In the genomic region with DNA sequence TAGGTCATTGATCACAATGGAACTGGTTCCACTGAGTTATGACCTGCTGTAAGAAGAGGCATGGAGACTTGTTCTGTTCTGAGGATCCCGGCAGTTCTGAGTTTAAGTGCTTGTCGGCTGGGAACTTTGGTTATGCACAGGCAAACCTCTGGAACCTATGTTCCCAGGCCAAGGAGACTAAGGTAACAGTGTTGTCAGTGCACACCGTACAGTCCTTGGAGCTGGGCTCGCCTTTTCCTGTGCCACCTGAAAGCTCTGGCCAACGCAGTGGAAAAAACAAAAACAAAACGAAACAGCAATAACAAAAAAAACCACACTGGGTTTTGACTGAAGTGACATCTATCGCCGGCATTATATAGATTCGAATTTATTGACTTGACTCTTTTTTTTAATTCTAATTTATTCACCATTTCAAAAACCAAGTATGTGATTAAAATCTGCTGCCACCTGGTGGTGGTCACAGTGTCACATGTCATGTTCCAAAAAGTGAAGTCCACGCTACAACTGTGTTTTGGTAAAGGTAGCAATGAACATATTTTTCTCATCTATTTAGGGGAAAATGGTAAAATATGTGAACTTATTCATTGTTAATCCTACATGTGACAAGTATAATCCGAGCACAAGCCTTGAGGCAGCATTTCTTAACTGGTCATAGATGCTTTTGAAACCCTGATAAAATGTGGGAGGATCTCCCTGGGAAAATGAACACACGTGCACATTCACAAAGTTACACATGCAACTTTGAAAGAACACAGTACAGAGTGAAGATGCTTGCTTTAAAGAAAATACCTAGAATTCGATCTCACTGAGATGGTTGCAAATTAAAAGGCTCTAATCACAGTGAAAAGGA, we compare ENCODE assay signal across 9 cellular contexts.
DNase-seq lines count a peak whose midpoint lies in the region; ATAC-seq, FAIRE-seq and TF ChIP-seq lines count a peak whose summit lies in the region.
"Had no signal": no experiment of that assay in that cellular context is flagged by ENCODE, and none has a peak within 500 bp of the region (broad histone marks: within the 10 kb centered on the region; RNA-seq: fewer than 3 reads in every experiment).

No MANE protein-coding gene starts in this region.

- no peak overlapping the region for H3K4me3 Mint-ChIP-seq in osteocyte (ENCODE audit: unreplicated experiment)
- H3K4me3 Mint-ChIP-seq: immature natural killer cell had no signal

- no peak overlapping the region for H3K4me3 ChIP-seq in GM23248

- FAIRE-seq in endometrium (lab: Jason Lieb, UNC), result peak; percentile 63

- DNase-seq in CD1c-positive myeloid dendritic cell (ENCODE audit: extremely low spot score), result peak; percentile 28
- DNase-seq in GM23248, result peak; percentile 63
- DNase-seq in SK-N-DZ (ENCODE audit: low spot score), result peak; percentile 8
- peak; percentile 68 for DNase-seq in osteocyte (ENCODE audit: extremely low spot score, unreplicated experiment)

- no peak overlapping the region for H3K27ac ChIP-seq in GM23248

- ATAC-seq in HG03378 (IDR thresholded peaks at IDR 0.05; ENCODE audit: unreplicated experiment) (no peak), HG03097 (IDR thresholded peaks at IDR 0.05; ENCODE audit: low FRiP score, unreplicated experiment) (no peak), HG02571 (IDR thresholded peaks at IDR 0.05; ENCODE audit: unreplicated experiment) (no peak)

- no peaks in the 10 kb centered on the region for H3F3A ChIP-seq in GM23248 (ENCODE audit: insufficient read depth)

- no peaks in the 10 kb centered on the region for H3K4me1 Mint-ChIP-seq in osteocyte (ENCODE audit: unreplicated experiment)
- H3K4me1 Mint-ChIP-seq: immature natural killer cell had no signal

- 22 to 25% methylated on average over 13 of the region's 13 CpGs for WGBS in GM23248 (ENCODE audit: low coverage in 1 of 2, low lambda C conversion rate in 2 of 2, missing lambda C conversion rate in 2 of 2), 2 experiments

- H3K4me2 ChIP-seq in GM23248 (ENCODE audit: unreplicated experiment), result no peak overlapping the region

- no peak overlapping the region for H3K27ac Mint-ChIP-seq in osteocyte (ENCODE audit: unreplicated experiment)
- H3K27ac Mint-ChIP-seq: immature natural killer cell had no signal

- no peaks in the 10 kb centered on the region for H3K27me3 Mint-ChIP-seq in osteocyte (ENCODE audit: unreplicated experiment)

- H3K27me3 ChIP-seq in GM23248 (replicated peaks; ENCODE audit: insufficient read depth), result no peaks in the 10 kb centered on the region

- in situ Hi-C loops in GM23248 (cut with MboI), result no loop called here

- no peaks in the 10 kb centered on the region for H3K36me3 Mint-ChIP-seq in osteocyte (ENCODE audit: unreplicated experiment)
- H3K36me3 Mint-ChIP-seq: immature natural killer cell had no signal

- no peaks in the 10 kb centered on the region for H3K9me3 ChIP-seq in GM23248 (ENCODE audit: low read depth)

- H3K9me3 Mint-ChIP-seq in osteocyte (ENCODE audit: unreplicated experiment), result peaks cover 21% of the 10 kb centered on the region

- no peaks in the 10 kb centered on the region for H3K79me2 ChIP-seq in GM23248 (ENCODE audit: insufficient read depth)

- no peaks in the 10 kb centered on the region for H4K20me1 ChIP-seq in GM23248 (ENCODE audit: insufficient read depth)

- no peak overlapping the region for H3K9ac ChIP-seq in GM23248

- H3K36me3 ChIP-seq in GM23248 (ENCODE audit: low read depth), result no peaks in the 10 kb centered on the region

- H3K4me1 ChIP-seq in GM23248 (ENCODE audit: insufficient read depth), result no peaks in the 10 kb centered on the region

- H3K9me2 ChIP-seq in GM23248 (ENCODE audit: insufficient read depth), result no peaks in the 10 kb centered on the region

- TF ChIP-seq CTCF in osteocyte (IDR thresholded peaks at IDR 0.05), result peak; percentile 64

- no peak overlapping the region for H2AFZ ChIP-seq in GM23248

Comparison
In these comparisons a context has a peak if more than half of its experiments do, and no peak if none do; other contexts are left out.
1. DNase-seq: peak in every context shown above with its lines; median percentile 68 in osteocyte; 63 in GM23248; 28 in CD1c-positive myeloid dendritic cell; 8 in SK-N-DZ.